ENCODE assay signal across 9 cellular contexts in the genomic region with DNA sequence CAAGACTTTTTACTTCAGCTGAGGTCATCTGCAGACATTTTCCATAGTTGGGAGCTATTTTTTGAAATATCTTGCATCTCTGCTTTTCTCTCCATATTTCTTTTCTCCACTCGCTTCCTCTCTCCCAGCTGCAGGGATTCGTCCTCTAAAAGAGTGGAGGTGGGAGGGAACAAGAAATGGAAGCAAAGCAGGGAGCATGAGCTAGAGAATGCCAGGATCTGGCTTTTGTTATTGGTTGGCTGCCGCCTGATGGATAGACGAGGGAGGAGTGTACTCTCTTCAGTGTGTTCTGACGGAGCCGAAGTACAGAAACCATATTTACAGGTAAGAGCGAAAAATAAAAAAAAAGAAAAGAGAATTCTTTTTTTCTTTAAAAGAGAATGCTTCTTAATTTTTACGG. TPM values are rescaled to one million over a fixed set of nuclear protein-coding genes. Genes with fewer than 3 reads are reported as not detected.
A peak's percentile ranks its signal among the peaks of the same experiment; 100 is the strongest.
DNase-seq lines count a peak whose midpoint lies in the region; ATAC-seq, FAIRE-seq and TF ChIP-seq lines count a peak whose summit lies in the region.
"Had no signal": no experiment of that assay in that cellular context is flagged by ENCODE, and none has a peak within 500 bp of the region (broad histone marks: within the 10 kb centered on the region; RNA-seq: fewer than 3 reads in every experiment).

Gene CSRNP3 (plus strand): TSS at position 282 of the 400 bp plus-strand sequence. CDS start 125,368 bp downstream, outside the sequence.

- H3K4me1 ChIP-seq in SJCRH30: peaks cover 6% of the 10 kb centered on the region
- peaks cover 0 to 2% of the 10 kb centered on the region in 2 donors for H3K4me1 ChIP-seq in muscle layer of duodenum (ENCODE audit: control insufficient read depth in 1 of 2, insufficient read depth in 2 of 2, low read length in 2 of 2)

- no peak within 1 kb of the TSS for H3K4me3 Mint-ChIP-seq in activated naive CD4-positive, alpha-beta T cell treated with anti-CD3 and anti-CD28 coated beads for 36 hours
- H3K4me3 Mint-ChIP-seq: stimulated activated naive CD8-positive, alpha-beta T cell treated with anti-CD3 and anti-CD28 coated beads, Interleukin-15, Interleukin-2, amounts not matched to agents 100 ng/mL and 50 ng/mL, for 24 hours had no signal

- ATAC-seq in HG02970 (IDR thresholded peaks at IDR 0.05; ENCODE audit: low FRiP score, unreplicated experiment): no peak

- no peak for FAIRE-seq in HTR-8/SVneo (lab: Jason Lieb, UNC)

- peaks cover 12% of the 10 kb centered on the region for H3K27me3 Mint-ChIP-seq in activated naive CD4-positive, alpha-beta T cell treated with anti-CD3 and anti-CD28 coated beads for 36 hours (ENCODE audit: low read depth)

- H3K4me3 ChIP-seq in SJCRH30 (peak within 1 kb of the TSS; percentile 61), fibroblast of pulmonary artery (replicated peaks; ENCODE audit: low read depth, low read length) (peak within 1 kb of the TSS; percentile 73), muscle layer of duodenum (ENCODE audit: low read depth in 1 of 2, low read length in 2 of 2) (peak within 1 kb of the TSS; percentile 65 to 73)

- no peaks in the 10 kb centered on the region for H3K36me3 Mint-ChIP-seq in activated naive CD4-positive, alpha-beta T cell treated with anti-CD3 and anti-CD28 coated beads for 36 hours (ENCODE audit: low read depth)

- H3K27ac ChIP-seq in SJCRH30: peak within 1 kb of the TSS; percentile 20
- H3K27ac ChIP-seq in muscle layer of duodenum (ENCODE audit: low read length): no peak within 1 kb of the TSS

- no peaks in the 10 kb centered on the region for H3K4me1 Mint-ChIP-seq in activated naive CD4-positive, alpha-beta T cell treated with anti-CD3 and anti-CD28 coated beads for 36 hours (ENCODE audit: low read depth)

- H3K36me3 ChIP-seq in SJCRH30 (no peaks in the 10 kb centered on the region), muscle layer of duodenum (ENCODE audit: control insufficient read depth in 1 of 2, insufficient read depth in 2 of 2, low read length in 2 of 2) (no peaks in the 10 kb centered on the region)

- intact Hi-C loops in activated naive CD4-positive, alpha-beta T cell treated with anti-CD3 and anti-CD28 coated beads for 36 hours (cut with micrococcal nuclease): no loop called here
- intact Hi-C loops in posterior vena cava (cut with DNase I): no loop called here

- H3K27me3 ChIP-seq in SJCRH30 (no peaks in the 10 kb centered on the region), muscle layer of duodenum (ENCODE audit: low read depth, low read length) (no peaks in the 10 kb centered on the region)

- CTCF ChIA-PET in activated naive CD4-positive, alpha-beta T cell treated with anti-CD3 and anti-CD28 coated beads for 36 hours (lab: Charles Lee): no interaction called here

- H3K9me3 Mint-ChIP-seq in activated naive CD4-positive, alpha-beta T cell treated with anti-CD3 and anti-CD28 coated beads for 36 hours: no peaks in the 10 kb centered on the region
- H3K9me3 Mint-ChIP-seq: stimulated activated naive CD8-positive, alpha-beta T cell treated with anti-CD3 and anti-CD28 coated beads, Interleukin-15, Interleukin-2, amounts not matched to agents 100 ng/mL and 50 ng/mL, for 24 hours had no signal

- no peaks in the 10 kb centered on the region for H3K9me3 ChIP-seq in SJCRH30 (replicated peaks)
- no peaks in the 10 kb centered on the region for H3K9me3 ChIP-seq in muscle layer of duodenum (ENCODE audit: control insufficient read depth in 1 of 2, low read length in 2 of 2)

- no peak for TF ChIP-seq CTCF in fibroblast of pulmonary artery (IDR thresholded peaks at IDR 0.05; ENCODE audit: low read length, missing control alignments)

- no peak within 1 kb of the TSS for H3K27ac Mint-ChIP-seq in activated naive CD4-positive, alpha-beta T cell treated with anti-CD3 and anti-CD28 coated beads for 36 hours
- H3K27ac Mint-ChIP-seq: stimulated activated naive CD8-positive, alpha-beta T cell treated with anti-CD3 and anti-CD28 coated beads, Interleukin-15, Interleukin-2, amounts not matched to agents 100 ng/mL and 50 ng/mL, for 24 hours had no signal

- DNase-seq in HTR-8/SVneo (ENCODE audit: insufficient read length, low spot score): peak; percentile 45
- peak; percentile 68 to 86 for DNase-seq in SJCRH30
- peak; percentile 90 for DNase-seq in fibroblast of pulmonary artery (ENCODE audit: low read depth)
- DNase-seq in effector CD8-positive, alpha-beta T cell (lab: John Stamatoyannopoulos, UW): no peak
- no peak for DNase-seq in activated naive CD4-positive, alpha-beta T cell treated with anti-CD3 and anti-CD28 coated beads for 36 hours
- DNase-seq in posterior vena cava (ENCODE audit: low spot score): no peak

RNA-seq across cellular contexts. Expression of gene CSRNP3, which starts in this region (rescaled TPM):
- total RNA-seq in SJCRH30 (2014; rRNA removed; shearing (Covaris generic)): 2.4 and 2.9 TPM in 2 replicates
- not detected for total RNA-seq in activated naive CD4-positive, alpha-beta T cell treated with anti-CD3 and anti-CD28 coated beads for 36 hours
- 1 to 10 TPM; 3.1 to 7.7 TPM for total RNA-seq in posterior vena cava

Comparison
In these comparisons a context has a peak if more than half of its experiments do, and no peak if none do; other contexts are left out.
1. DNase-seq: peak in HTR-8/SVneo (single experiment), SJCRH30 (2 of 2) and fibroblast of pulmonary artery (single experiment); none in effector CD8-positive, alpha-beta T cell (single experiment), activated naive CD4-positive, alpha-beta T cell treated with anti-CD3 and anti-CD28 coated beads for 36 hours (single experiment) and posterior vena cava (single experiment).
2. Peak in every context shown above with its lines, with median percentiles within 50 percentile points of each other: H3K4me3 ChIP-seq.